In genomic region chr19:15107056-15108010, GRCh38 we compare ENCODE assay signal across 8 cellular contexts. TPM values are rescaled to one million over a fixed set of nuclear protein-coding genes. Genes with fewer than 3 reads are reported as not detected.
DNase-seq lines count a peak whose midpoint lies in the region; ATAC-seq and TF ChIP-seq lines count a peak whose summit lies in the region.

Gene SYDE1, plus strand, starts transcription at chr19:15107401. Its CDS starts 33 bp downstream, at chr19:15107434.

- no peaks in the 10 kb centered on the region for H3K27me3 ChIP-seq in MG63
- no peaks in the 10 kb centered on the region for H3K27me3 ChIP-seq in layer of hippocampus (ENCODE audit: control insufficient read depth, insufficient read depth, low read length)

- peak within 1 kb of the TSS; percentile 57 for H3K27ac ChIP-seq in layer of hippocampus (ENCODE audit: low read depth, low read length)

- ATAC-seq in HG03520 (IDR thresholded peaks at IDR 0.05; ENCODE audit: unreplicated experiment) (no peak), GM21447 (IDR thresholded peaks at IDR 0.05; ENCODE audit: unreplicated experiment) (no peak)

- peaks cover 45% of the 10 kb centered on the region for H3K36me3 ChIP-seq in MG63

- peaks cover 36% of the 10 kb centered on the region for H3K9me3 ChIP-seq in MG63

- DNase-seq in AG20443 (ENCODE audit: low spot score) (peak; percentile 96), MG63 (peak; percentile 83), choroid plexus epithelial cell (ENCODE audit: low read depth) (peak; percentile 57)
- DNase-seq in stimulated activated CD4-positive, alpha-beta T cell treated with anti-CD3 and anti-CD28 coated beads, Interleukin-4, amount 100 ng/mL, for 24 hours: peak; percentile 22
- DNase-seq in activated effector memory CD4-positive, alpha-beta T cell treated with Interleukin-2 at 50 U/mL for 16 hours: no peak

- no peak for TF ChIP-seq CTCF in choroid plexus epithelial cell (conservative IDR thresholded peaks at IDR 0.05; ENCODE audit: low read depth, low read length)

- H3K4me3 ChIP-seq in MG63 (peak within 1 kb of the TSS; percentile 97), choroid plexus epithelial cell (ENCODE audit: low read depth, low read length) (peak within 1 kb of the TSS; percentile 82)

RNA-seq across cellular contexts. Expression of gene SYDE1, which starts in this region (rescaled TPM):
- 90.8 and 120 TPM in 2 replicates for total RNA-seq in MG63 (2014; rRNA removed; shearing (Covaris generic); ENCODE audit: low replicate concordance)
